Comparison of ENCODE assay signal across 25 cellular contexts in genomic region chr6:169503556-169503955, GRCh38.
"Had no signal": no experiment of that assay in that cellular context is flagged by ENCODE, and none has a peak within 500 bp of the region (broad histone marks: within the 10 kb centered on the region; RNA-seq: fewer than 3 reads in every experiment).

No MANE protein-coding gene starts in this region.

- ATAC-seq: activated CD4-positive, alpha-beta T cell treated with anti-CD3 and anti-CD28 coated beads for 36 hours; activated naive CD4-positive, alpha-beta T cell treated with anti-CD3 and anti-CD28 coated beads, Interleukin-2, amount 50 U/mL, for 72 hours; activated T-cell treated with anti-CD3 and anti-CD28 coated beads, Interleukin-2, amount 50 U/mL, for 72 hours; effector memory CD8-positive, alpha-beta T cell; gastrocnemius medialis; left colon; right cardiac atrium; T-cell had no signal

- H3K27ac ChIP-seq: colonic mucosa, gastrocnemius medialis, hepatocyte, spleen, testis, transverse colon had no signal

- H3K27ac Mint-ChIP-seq: activated B cell treated with CpG ODN at 0.5 μM for 24 hours; activated CD4-positive, alpha-beta T cell treated with anti-CD3 and anti-CD28 coated beads for 36 hours; activated T-cell treated with anti-CD3 and anti-CD28 coated beads, Interleukin-2, amount 50 U/mL, for 72 hours; mesothelial cell of epicardium; T-cell; T-helper 2 cell treated with Interferon-gamma antibody and Interleukin-4, amounts not matched to agents 5 μg/mL and 100 μg/mL, for 36 hours had no signal

- H3K9me3 ChIP-seq: colonic mucosa, testis had no signal

- H3K4me1 ChIP-seq: colonic mucosa, gastrocnemius medialis, spleen, transverse colon had no signal

- FAIRE-seq: kidney had no signal

- H3K36me3 ChIP-seq: colonic mucosa, gastrocnemius medialis, transverse colon had no signal

- H3K27me3 ChIP-seq: colonic mucosa, gastrocnemius medialis, hepatocyte, spleen, testis, transverse colon had no signal

- H3K27me3 Mint-ChIP-seq: activated B cell treated with CpG ODN at 0.5 μM for 24 hours; activated CD4-positive, alpha-beta T cell treated with anti-CD3 and anti-CD28 coated beads for 36 hours; effector memory CD8-positive, alpha-beta T cell; naive B cell; T-cell had no signal

- H3K4me1 Mint-ChIP-seq: activated B cell treated with CpG ODN at 0.5 μM for 24 hours; activated CD4-positive, alpha-beta T cell treated with anti-CD3 and anti-CD28 coated beads for 36 hours; naive B cell; T-cell had no signal

- H3K4me3 ChIP-seq: colonic mucosa, gastrocnemius medialis, hepatocyte, spleen, testis, transverse colon had no signal

- H3K4me3 Mint-ChIP-seq: activated B cell treated with CpG ODN at 0.5 μM for 24 hours; activated CD4-positive, alpha-beta T cell treated with anti-CD3 and anti-CD28 coated beads for 36 hours; activated T-cell treated with anti-CD3 and anti-CD28 coated beads, Interleukin-2, amount 50 U/mL, for 72 hours; effector memory CD8-positive, alpha-beta T cell; mesothelial cell of epicardium; naive B cell; T-cell; T-helper 2 cell treated with Interferon-gamma antibody and Interleukin-4, amounts not matched to agents 5 μg/mL and 100 μg/mL, for 36 hours had no signal

- DNase-seq: activated B cell treated with CpG ODN at 0.5 μM for 24 hours; activated CD4-positive, alpha-beta T cell treated with anti-CD3 and anti-CD28 coated beads for 36 hours; activated CD4-positive, alpha-beta T cell treated with anti-CD3 and anti-CD28 coated beads, Interleukin-2, amount 50 U/mL, for 4 hours; activated naive CD4-positive, alpha-beta T cell; activated T-cell treated with anti-CD3 and anti-CD28 coated beads for 4 hours; activated T-cell treated with anti-CD3 and anti-CD28 coated beads, Interleukin-2, amount 50 U/mL, for 72 hours; colonic mucosa; effector memory CD8-positive, alpha-beta T cell; erythroblast; gastrocnemius medialis; glutamatergic neuron; kidney; left colon; mammary epithelial cell; naive B cell; right cardiac atrium; spleen; stimulated activated naive CD4-positive, alpha-beta T cell treated with Interleukin-2 at 50 U/mL for 16 hours; T-cell; testis; transverse colon had no signal
